In the genomic region with DNA sequence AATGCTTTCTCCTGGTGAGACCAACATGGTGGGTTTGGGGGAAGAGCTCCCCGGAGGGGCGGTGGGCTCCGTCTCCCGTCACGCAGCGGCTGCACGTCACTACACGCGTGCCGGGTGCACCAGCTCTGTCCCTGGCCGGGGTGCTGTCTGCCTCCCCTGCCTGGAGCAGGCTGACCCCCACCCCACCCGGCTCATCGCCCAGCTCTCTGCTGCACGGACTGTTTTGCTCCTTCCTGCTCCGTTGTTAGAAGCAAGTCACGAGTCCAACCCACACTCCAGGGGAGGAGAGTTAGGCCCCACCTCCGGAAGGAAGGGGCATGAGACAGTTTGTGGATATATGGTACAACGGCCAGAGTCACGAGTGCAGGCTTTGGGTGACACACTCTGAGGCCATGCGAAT, we compare ENCODE assay signal across 20 cellular contexts.
DNase-seq lines count a peak whose midpoint lies in the region; ATAC-seq and TF ChIP-seq lines count a peak whose summit lies in the region.
"Had no signal": no experiment of that assay in that cellular context is flagged by ENCODE, and none has a peak within 500 bp of the region (broad histone marks: within the 10 kb centered on the region; RNA-seq: fewer than 3 reads in every experiment).

No MANE protein-coding gene starts in this region.

- no TSS peak for BruUV-seq in OCI-LY7 (replicated peaks; lab: Mats Ljungman, UMichigan)

- no peaks in the 10 kb centered on the region for H3K36me3 ChIP-seq in BLaER1 treated with 17β-estradiol and CSF1 and Interleukin-3, amounts not matched to agents 10 nM and 100 nM
- no peaks in the 10 kb centered on the region for H3K36me3 ChIP-seq in OCI-LY7 (ENCODE audit: insufficient read depth, low read length)
- H3K36me3 ChIP-seq: brain microvascular endothelial cell, HAP-1, left ventricle myocardium inferior had no signal

- H3K4me3 ChIP-seq in BLaER1 treated with 17β-estradiol and CSF1 and Interleukin-3, amounts not matched to agents 10 nM and 100 nM = no peak overlapping the region
- no peak overlapping the region for H3K4me3 ChIP-seq in OCI-LY7 (ENCODE audit: low read depth, low read length, poor library complexity, severe bottlenecking)
- H3K4me3 ChIP-seq: HAP-1, left ventricle myocardium inferior had no signal

- H3K4me2 ChIP-seq in BLaER1 treated with 17β-estradiol and CSF1 and Interleukin-3, amounts not matched to agents 10 nM and 100 nM = peak overlapping the region in 10 of 11 experiments; percentile 7 to 61 (median 35); a peak in 14 of 22 replicates
- H3K4me2 ChIP-seq in OCI-LY7 (ENCODE audit: low read length) = no peak overlapping the region

- no peak for TF ChIP-seq CTCF in OCI-LY7 (conservative IDR thresholded peaks at IDR 0.05; ENCODE audit: low read length)

- no peaks in the 10 kb centered on the region for H4K20me1 ChIP-seq in BLaER1 treated with 17β-estradiol and CSF1 and Interleukin-3, amounts not matched to agents 10 nM and 100 nM
- H4K20me1 ChIP-seq in OCI-LY7 (ENCODE audit: insufficient read depth, low read length) = no peaks in the 10 kb centered on the region

- CTCF ChIA-PET in OCI-LY7 (lab: Charles Lee; ENCODE audit: unreplicated experiment) = no interaction called here

- H3K9ac ChIP-seq in BLaER1 treated with 17β-estradiol and CSF1 and Interleukin-3, amounts not matched to agents 10 nM and 100 nM = no peak overlapping the region; a peak in 1 of 22 replicates
- H3K9ac ChIP-seq: parathyroid adenoma had no signal

- ATAC-seq in left lobe of liver (peak; percentile 26), GM21576 (IDR thresholded peaks at IDR 0.05; ENCODE audit: unreplicated experiment) (no peak)
- ATAC-seq: activated CD4-positive, CD25-positive, alpha-beta regulatory T cell treated with anti-CD3 and anti-CD28 coated beads, Interleukin-2, amount 50 U/mL, for 24 hours; Right ventricle myocardium inferior had no signal

- H3K9me3 ChIP-seq in BLaER1 treated with 17β-estradiol and CSF1 and Interleukin-3, amounts not matched to agents 10 nM and 100 nM (replicated peaks in 1 of 11) = peaks cover 0 to 32% (median 10%) of the 10 kb centered on the region in 11 experiments; a peak in 11 of 22 replicates
- H3K9me3 ChIP-seq in OCI-LY7 (ENCODE audit: low read length) = no peaks in the 10 kb centered on the region
- H3K9me3 ChIP-seq: HAP-1, left ventricle myocardium inferior had no signal

- peak overlapping the region in 7 of 11 experiments; percentile 19 to 58 (median 44); a peak in 12 of 22 replicates for H3K27ac ChIP-seq in BLaER1 treated with 17β-estradiol and CSF1 and Interleukin-3, amounts not matched to agents 10 nM and 100 nM
- H3K27ac ChIP-seq in OCI-LY7 (ENCODE audit: low read depth, low read length, poor library complexity, severe bottlenecking) = no peak overlapping the region
- H3K27ac ChIP-seq: brain microvascular endothelial cell, left ventricle myocardium inferior, parathyroid adenoma had no signal

- DNase-seq in H4 (ENCODE audit: low spot score) = peak; percentile 11
- peak; percentile 86 for DNase-seq in OCI-M1 (lab: John Stamatoyannopoulos, UW)
- DNase-seq in left lobe of liver (ENCODE audit: low spot score) = no peak
- DNase-seq in OCI-LY7 (ENCODE audit: low spot score) = no peak
- no peak for DNase-seq in GM19238 (ENCODE audit: insufficient read length, low spot score)
- DNase-seq: activated naive CD8-positive, alpha-beta T cell treated with anti-CD3 and anti-CD28 coated beads for 36 hours; activated T-cell treated with anti-CD3 and anti-CD28 coated beads, Interleukin-2, amount 50 U/mL, for 1 hour; brain microvascular endothelial cell; DMS153; erythroblast; left ventricle myocardium inferior; NCI-H187 treated with DMSO at 0.1 percent for 48 hours; small intestine; stimulated activated CD4-positive, alpha-beta T cell treated with anti-CD3 and anti-CD28 coated beads, Interleukin-4, amount 100 ng/mL, for 24 hours had no signal

- peaks cover 21 to 47% (median 28%) of the 10 kb centered on the region in 10 experiments for H3K4me1 ChIP-seq in BLaER1 treated with 17β-estradiol and CSF1 and Interleukin-3, amounts not matched to agents 10 nM and 100 nM
- peaks cover 17% of the 10 kb centered on the region for H3K4me1 ChIP-seq in OCI-LY7 (ENCODE audit: insufficient read depth, low read length, poor library complexity, severe bottlenecking)
- H3K4me1 ChIP-seq: HAP-1, left ventricle myocardium inferior, parathyroid adenoma had no signal

- H2AFZ ChIP-seq in OCI-LY7 (ENCODE audit: low read length) = no peak overlapping the region
- H2AFZ ChIP-seq: parathyroid adenoma had no signal

- intact Hi-C loops in OCI-LY7 (cut with micrococcal nuclease; ENCODE audit: unreplicated experiment) = no loop called here

- POLR2A ChIA-PET in OCI-LY7 (lab: Charles Lee) = no interaction called here

- no peaks in the 10 kb centered on the region for H3K9me2 ChIP-seq in OCI-LY7 (ENCODE audit: insufficient read depth, low read length)

- H3K79me2 ChIP-seq in OCI-LY7 (ENCODE audit: insufficient read depth, low read depth, low read length) = no peaks in the 10 kb centered on the region
- H3K79me2 ChIP-seq: parathyroid adenoma had no signal

- H3K27me3 ChIP-seq in BLaER1 treated with 17β-estradiol and CSF1 and Interleukin-3, amounts not matched to agents 10 nM and 100 nM = no peaks in the 10 kb centered on the region
- H3K27me3 ChIP-seq: brain microvascular endothelial cell had no signal

Comparison
In these comparisons a context has a peak if more than half of its experiments do, and no peak if none do; other contexts are left out.
1. DNase-seq: peak in H4 (single experiment) and OCI-M1 (single experiment); none in left lobe of liver (single experiment), OCI-LY7 (single experiment) and GM19238 (single experiment).